ENCODE assay signal across 25 cellular contexts in genomic region chr7:20459411-20459810, GRCh38.
"Had no signal": no experiment of that assay in that cellular context is flagged by ENCODE, and none has a peak within 500 bp of the region (broad histone marks: within the 10 kb centered on the region; RNA-seq: fewer than 3 reads in every experiment).

No MANE protein-coding gene starts in this region.

- H3K9me3 ChIP-seq: colonic mucosa, esophagus squamous epithelium, gastrocnemius medialis, lower lobe of right lung had no signal

- H3K27me3 ChIP-seq: colonic mucosa, esophagus squamous epithelium, gastrocnemius medialis, hepatocyte, left lung had no signal

- H3K36me3 ChIP-seq: colonic mucosa, esophagus squamous epithelium, gastrocnemius medialis, left lung, lower lobe of right lung had no signal

- H3K27ac ChIP-seq: colonic mucosa, epithelial cell of prostate, esophagus squamous epithelium, gastrocnemius medialis, hepatocyte, left lung, lower lobe of right lung had no signal

- H3K4me3 ChIP-seq: colonic mucosa, esophagus squamous epithelium, gastrocnemius medialis, hepatocyte, left lung, lower lobe of right lung had no signal

- DNase-seq: cerebellar nuclear complex; colonic mucosa; cortex of kidney; effector CD8-positive, alpha-beta T cell; effector memory CD8-positive, alpha-beta T cell; endodermal cell; erythroblast; esophagus squamous epithelium; foreskin fibroblast; foreskin melanocyte; gastrocnemius medialis; glutamatergic neuron; head of caudate nucleus; hypothalamus; immature natural killer cell; islet precursor cell; kidney; kidney glomerular epithelial cell; left lung; lower lobe of right lung; mesendoderm; midbrain had no signal

- H3K4me1 ChIP-seq: colonic mucosa, esophagus squamous epithelium, gastrocnemius medialis, lower lobe of right lung had no signal

- ATAC-seq: effector memory CD8-positive, alpha-beta T cell; esophagus mucosa; gastrocnemius medialis; left lung; lower lobe of right lung had no signal
